In the genomic region with DNA sequence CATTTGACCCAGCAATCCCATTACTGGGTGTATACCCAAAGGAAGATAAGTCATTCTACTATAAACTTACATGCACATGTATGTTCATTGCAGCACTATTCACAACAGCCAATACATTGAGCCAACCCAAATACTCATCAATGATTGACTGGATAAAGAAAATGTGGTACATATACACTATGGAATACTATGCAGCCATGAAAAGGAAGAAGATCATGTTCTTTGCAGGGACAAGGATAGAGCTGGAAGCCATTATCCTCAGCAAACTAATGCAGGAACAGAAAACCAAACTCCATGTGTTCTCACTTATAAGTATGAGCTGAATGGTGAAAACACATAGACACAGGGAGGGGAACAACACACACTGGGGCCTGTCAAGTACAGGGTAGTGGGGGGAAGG, we compare ENCODE assay signal across 39 cellular contexts.
"Had no signal": no experiment of that assay in that cellular context is flagged by ENCODE, and none has a peak within 500 bp of the region (broad histone marks: within the 10 kb centered on the region; RNA-seq: fewer than 3 reads in every experiment).

No MANE protein-coding gene starts in this region.

- H3K9me3 Mint-ChIP-seq: activated naive CD4-positive, alpha-beta T cell treated with anti-CD3 and anti-CD28 coated beads, Interleukin-2, amount 50 U/mL, for 24 hours; activated naive CD8-positive, alpha-beta T cell treated with anti-CD3 and anti-CD28 coated beads for 36 hours; activated T-helper 2 cell treated with anti-CD3 and anti-CD28 coated beads, Interferon-gamma antibody, Interleukin-2, Interleukin-4, amounts not matched to agents 10 μg/mL and 5 μg/mL and 100 μg/mL, durations not matched to agents 14 hours and 24 hours and 36 hours had no signal

- H3K4me3 Mint-ChIP-seq: activated naive CD4-positive, alpha-beta T cell treated with anti-CD3 and anti-CD28 coated beads for 36 hours; activated naive CD4-positive, alpha-beta T cell treated with anti-CD3 and anti-CD28 coated beads, Interleukin-2, amount 10 ng/mL, durations not matched to agents 7 days and 5 days; activated naive CD4-positive, alpha-beta T cell treated with anti-CD3 and anti-CD28 coated beads, Interleukin-2, amount 50 U/mL, for 24 hours; activated naive CD8-positive, alpha-beta T cell; activated naive CD8-positive, alpha-beta T cell treated with anti-CD3 and anti-CD28 coated beads for 36 hours; activated naive CD8-positive, alpha-beta T cell treated with anti-CD3 and anti-CD28 coated beads, Interleukin-2, amount 10 ng/mL, durations not matched to agents 7 days and 5 days; activated naive CD8-positive, alpha-beta T cell treated with anti-CD3 and anti-CD28 coated beads, Interleukin-2, amount 50 U/mL, for 24 hours; activated T-cell treated with anti-CD3 and anti-CD28 coated beads, Interleukin-2, amount 50 U/mL, for 4 hours; activated T-cell treated with anti-CD3 and anti-CD28 coated beads, Interleukin-2, amount 50 U/mL, for 72 hours; activated T-helper 1 cell treated with anti-CD3 and anti-CD28 coated beads, Interleukin-12 subunit alpha, Interleukin-12 subunit beta, Interleukin-2, Interleukin-4 antibody, amounts not matched to agents 30 ng/mL and 10 ng/mL and 1 ng/mL, durations not matched to agents 14 hours and 24 hours and 36 hours; activated T-helper 17 cell treated with anti-CD3 and anti-CD28 coated beads, Interleukin-2, amount 50 U/mL, for 72 hours; brain; central memory CD8-positive, alpha-beta T cell had no signal

- H3K4me1 Mint-ChIP-seq: activated naive CD4-positive, alpha-beta T cell treated with anti-CD3 and anti-CD28 coated beads, Interleukin-2, amount 10 ng/mL, durations not matched to agents 7 days and 5 days; activated naive CD4-positive, alpha-beta T cell treated with anti-CD3 and anti-CD28 coated beads, Interleukin-2, amount 50 U/mL, for 24 hours; activated naive CD8-positive, alpha-beta T cell treated with anti-CD3 and anti-CD28 coated beads for 36 hours; activated naive CD8-positive, alpha-beta T cell treated with anti-CD3 and anti-CD28 coated beads, Interleukin-2, amount 10 ng/mL, durations not matched to agents 7 days and 5 days; activated naive CD8-positive, alpha-beta T cell treated with anti-CD3 and anti-CD28 coated beads, Interleukin-2, amount 50 U/mL, for 24 hours; activated T-helper 17 cell treated with anti-CD3 and anti-CD28 coated beads, Interleukin-2, amount 50 U/mL, for 72 hours; central memory CD8-positive, alpha-beta T cell had no signal

- H3K27ac Mint-ChIP-seq: activated naive CD4-positive, alpha-beta T cell treated with anti-CD3 and anti-CD28 coated beads for 36 hours; activated naive CD4-positive, alpha-beta T cell treated with anti-CD3 and anti-CD28 coated beads, Interleukin-2, amount 10 ng/mL, durations not matched to agents 7 days and 5 days; activated naive CD4-positive, alpha-beta T cell treated with anti-CD3 and anti-CD28 coated beads, Interleukin-2, amount 50 U/mL, for 24 hours; activated naive CD4-positive, alpha-beta T cell treated with anti-CD3 and anti-CD28 coated beads, Interleukin-2, amount 50 U/mL, for 72 hours; activated naive CD8-positive, alpha-beta T cell; activated naive CD8-positive, alpha-beta T cell treated with anti-CD3 and anti-CD28 coated beads for 36 hours; activated naive CD8-positive, alpha-beta T cell treated with anti-CD3 and anti-CD28 coated beads, Interleukin-2, amount 10 ng/mL, durations not matched to agents 7 days and 5 days; activated naive CD8-positive, alpha-beta T cell treated with anti-CD3 and anti-CD28 coated beads, Interleukin-2, amount 50 U/mL, for 24 hours; activated T-cell treated with anti-CD3 and anti-CD28 coated beads, Interleukin-2, amount 50 U/mL, for 72 hours; activated T-helper 1 cell treated with anti-CD3 and anti-CD28 coated beads, Interleukin-12 subunit alpha, Interleukin-12 subunit beta, Interleukin-2, Interleukin-4 antibody, amounts not matched to agents 30 ng/mL and 10 ng/mL and 1 ng/mL, durations not matched to agents 14 hours and 24 hours and 36 hours; activated T-helper 17 cell treated with anti-CD3 and anti-CD28 coated beads, Interleukin-2, amount 50 U/mL, for 72 hours; activated T-helper 2 cell treated with anti-CD3 and anti-CD28 coated beads, Interferon-gamma antibody, Interleukin-2, Interleukin-4, amounts not matched to agents 10 μg/mL and 5 μg/mL and 100 μg/mL, durations not matched to agents 14 hours and 24 hours and 36 hours; brain had no signal

- H3K9me3 ChIP-seq: adrenal gland, ascending aorta, body of pancreas, breast epithelium had no signal

- H3K27me3 ChIP-seq: adrenal gland, ascending aorta, body of pancreas, brain microvascular endothelial cell, breast epithelium, cardiac muscle cell had no signal

- DNase-seq: activated effector memory CD4-positive, alpha-beta T cell treated with anti-CD3 and anti-CD28 coated beads, Interleukin-2, amount 50 U/mL, for 16 hours; activated effector memory CD4-positive, alpha-beta T cell treated with Interleukin-2 at 50 U/mL for 16 hours; activated gamma-delta T cell; activated gamma-delta T cell treated with Interleukin-2 at 50 U/mL for 16 hours; activated naive CD4-positive, alpha-beta T cell; activated naive CD4-positive, alpha-beta T cell treated with anti-CD3 and anti-CD28 coated beads for 36 hours; activated naive CD4-positive, alpha-beta T cell treated with anti-CD3 and anti-CD28 coated beads, Interleukin-2, amount 10 ng/mL, durations not matched to agents 7 days and 5 days; activated naive CD4-positive, alpha-beta T cell treated with anti-CD3 and anti-CD28 coated beads, Interleukin-2, amount 50 U/mL, for 16 hours; activated naive CD4-positive, alpha-beta T cell treated with Interleukin-2 at 50 U/mL for 16 hours; activated naive CD8-positive, alpha-beta T cell treated with anti-CD3 and anti-CD28 coated beads for 36 hours; activated naive CD8-positive, alpha-beta T cell treated with anti-CD3 and anti-CD28 coated beads, Interleukin-2, amount 10 ng/mL, durations not matched to agents 7 days and 5 days; activated naive CD8-positive, alpha-beta T cell treated with anti-CD3 and anti-CD28 coated beads, Interleukin-2, amount 50 U/mL, for 24 hours; activated T-cell treated with anti-CD3 and anti-CD28 coated beads, Interleukin-2, amount 50 U/mL, for 4 hours; activated T-cell treated with anti-CD3 and anti-CD28 coated beads, Interleukin-2, amount 50 U/mL, for 48 hours; activated T-cell treated with anti-CD3 and anti-CD28 coated beads, Interleukin-2, amount 50 U/mL, for 72 hours; adrenal gland; amniotic stem cell; amygdala; anterior cingulate cortex; aorta; body of pancreas; brain microvascular endothelial cell; caudate nucleus; central memory CD4-positive, alpha-beta T cell; cerebellar nuclear complex had no signal

- ATAC-seq: activated naive CD4-positive, alpha-beta T cell treated with anti-CD3 and anti-CD28 coated beads, Interleukin-2, amount 50 U/mL, for 72 hours; activated naive CD8-positive, alpha-beta T cell treated with anti-CD3 and anti-CD28 coated beads, Interleukin-2, amount 50 U/mL, for 24 hours; activated T-cell treated with anti-CD3 and anti-CD28 coated beads, Interleukin-2, amount 50 U/mL, for 4 hours; activated T-cell treated with anti-CD3 and anti-CD28 coated beads, Interleukin-2, amount 50 U/mL, for 72 hours; activated T-helper 17 cell treated with anti-CD3 and anti-CD28 coated beads, Interleukin-2, amount 50 U/mL, for 72 hours; body of pancreas had no signal

- H3K27me3 Mint-ChIP-seq: activated naive CD4-positive, alpha-beta T cell treated with anti-CD3 and anti-CD28 coated beads, Interleukin-2, amount 10 ng/mL, durations not matched to agents 7 days and 5 days; activated naive CD8-positive, alpha-beta T cell; activated naive CD8-positive, alpha-beta T cell treated with anti-CD3 and anti-CD28 coated beads for 36 hours; activated naive CD8-positive, alpha-beta T cell treated with anti-CD3 and anti-CD28 coated beads, Interleukin-2, amount 10 ng/mL, durations not matched to agents 7 days and 5 days; activated naive CD8-positive, alpha-beta T cell treated with anti-CD3 and anti-CD28 coated beads, Interleukin-2, amount 50 U/mL, for 24 hours; activated T-helper 17 cell treated with anti-CD3 and anti-CD28 coated beads, Interleukin-2, amount 50 U/mL, for 72 hours; brain; central memory CD8-positive, alpha-beta T cell had no signal

- H3K4me1 ChIP-seq: adrenal gland, ascending aorta, body of pancreas, breast epithelium had no signal

- FAIRE-seq: astrocyte, bronchial epithelial cell, colon had no signal

- H3K4me3 ChIP-seq: adrenal gland, ascending aorta, body of pancreas, breast epithelium, cardiac muscle cell had no signal

- H3K36me3 Mint-ChIP-seq: activated naive CD4-positive, alpha-beta T cell treated with anti-CD3 and anti-CD28 coated beads, Interleukin-2, amount 10 ng/mL, durations not matched to agents 7 days and 5 days; activated naive CD4-positive, alpha-beta T cell treated with anti-CD3 and anti-CD28 coated beads, Interleukin-2, amount 50 U/mL, for 24 hours; activated naive CD4-positive, alpha-beta T cell treated with anti-CD3 and anti-CD28 coated beads, Interleukin-2, amount 50 U/mL, for 72 hours; activated naive CD8-positive, alpha-beta T cell; activated naive CD8-positive, alpha-beta T cell treated with anti-CD3 and anti-CD28 coated beads for 36 hours; activated naive CD8-positive, alpha-beta T cell treated with anti-CD3 and anti-CD28 coated beads, Interleukin-2, amount 10 ng/mL, durations not matched to agents 7 days and 5 days; brain had no signal

- H3K27ac ChIP-seq: adrenal gland, ascending aorta, body of pancreas, brain microvascular endothelial cell, breast epithelium, cardiac muscle cell had no signal

- H3K36me3 ChIP-seq: adrenal gland, ascending aorta, brain microvascular endothelial cell, breast epithelium, cardiac muscle cell had no signal
